Comparison of ENCODE assay signal across 1 cellular context in the genomic region with DNA sequence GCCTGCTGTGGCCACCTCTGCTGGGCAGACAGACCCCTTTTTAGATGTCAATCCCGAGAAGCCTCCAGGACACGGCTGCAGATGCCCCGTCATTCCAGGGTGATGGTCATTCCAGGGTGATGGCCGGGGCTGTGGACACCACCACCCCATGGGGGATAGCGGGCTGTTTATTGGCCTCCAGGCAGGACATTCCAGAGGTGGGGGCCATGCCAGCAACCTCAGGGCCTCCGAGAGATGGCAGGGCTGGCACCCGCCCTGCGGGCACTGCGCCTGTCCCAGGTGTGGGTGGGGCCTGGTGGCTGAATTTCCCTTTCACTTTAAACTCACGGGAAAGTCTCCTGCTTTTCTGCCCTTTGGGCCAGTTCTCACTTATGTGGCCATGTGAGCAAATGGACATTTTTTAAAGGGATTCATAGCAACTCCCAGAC.
A peak's percentile ranks its signal among the peaks of the same experiment; 100 is the strongest.
TF ChIP-seq lines count a peak whose summit lies in the region.

No MANE protein-coding gene starts in this region.

TF ChIP-seq in H1, 55 proteins besides CTCF, POLR2A, EP300 and RAD21:
- no peak for TF ChIP-seq CREB1 (IDR thresholded peaks at IDR 0.05)
- TF ChIP-seq TEAD4 (IDR thresholded peaks at IDR 0.05; ENCODE audit: low read depth, low read length), result 0 out of 2 replicates have a peak, but pooled peaks have one; percentile 7
